1 cellular context compared by ENCODE assay signal in genomic region chr2:240946654-240947053, GRCh38.
TF ChIP-seq lines count a peak whose summit lies in the region.

No MANE protein-coding gene starts in this region.

TF ChIP-seq in HEK293, 187 proteins besides CTCF, POLR2A, EP300 and RAD21 (continued from another document):
- no peak for TF ChIP-seq ZNF449 (tag by site-specific recombination; IDR thresholded peaks at IDR 0.05)
